ENCODE assay signal across 1 cellular context in genomic region chr2:119106301-119106897, GRCh38.
TF ChIP-seq lines count a peak whose summit lies in the region.

No MANE protein-coding gene starts in this region.

TF ChIP-seq in HEK293T, 16 proteins besides CTCF, POLR2A, EP300 and RAD21 (continued from another document):
- TF ChIP-seq HDGF (IDR thresholded peaks at IDR 0.05; ENCODE audit: borderline replicate concordance) (no peak), TARDBP (IDR thresholded peaks at IDR 0.05) (no peak), BHLHE40 (IDR thresholded peaks at IDR 0.05; ENCODE audit: borderline replicate concordance) (no peak), LEF1 (IDR thresholded peaks at IDR 0.05; ENCODE audit: borderline replicate concordance) (no peak), FOXM1 (IDR thresholded peaks at IDR 0.05; ENCODE audit: borderline replicate concordance) (no peak), L3MBTL2 (conservative IDR thresholded peaks at IDR 0.05) (no peak), NFRKB (IDR thresholded peaks at IDR 0.05) (no peak), CTBP1 (IDR thresholded peaks at IDR 0.05; ENCODE audit: borderline replicate concordance) (no peak)
